In genomic region chr3:32146669-32147315, GRCh38 we compare ENCODE assay signal across 1 cellular context.
TF ChIP-seq lines count a peak whose summit lies in the region.

No MANE protein-coding gene starts in this region.

TF ChIP-seq in H1, 55 proteins besides CTCF, POLR2A, EP300 and RAD21 (continued from another document):
- TF ChIP-seq ATF2 (IDR thresholded peaks at IDR 0.05; ENCODE audit: low read length): no peak
- TF ChIP-seq POLR2AphosphoS5 (IDR thresholded peaks at IDR 0.05; ENCODE audit: low read depth, low read length): no peak
